Comparison of ENCODE assay signal across 11 cellular contexts in the genomic region with DNA sequence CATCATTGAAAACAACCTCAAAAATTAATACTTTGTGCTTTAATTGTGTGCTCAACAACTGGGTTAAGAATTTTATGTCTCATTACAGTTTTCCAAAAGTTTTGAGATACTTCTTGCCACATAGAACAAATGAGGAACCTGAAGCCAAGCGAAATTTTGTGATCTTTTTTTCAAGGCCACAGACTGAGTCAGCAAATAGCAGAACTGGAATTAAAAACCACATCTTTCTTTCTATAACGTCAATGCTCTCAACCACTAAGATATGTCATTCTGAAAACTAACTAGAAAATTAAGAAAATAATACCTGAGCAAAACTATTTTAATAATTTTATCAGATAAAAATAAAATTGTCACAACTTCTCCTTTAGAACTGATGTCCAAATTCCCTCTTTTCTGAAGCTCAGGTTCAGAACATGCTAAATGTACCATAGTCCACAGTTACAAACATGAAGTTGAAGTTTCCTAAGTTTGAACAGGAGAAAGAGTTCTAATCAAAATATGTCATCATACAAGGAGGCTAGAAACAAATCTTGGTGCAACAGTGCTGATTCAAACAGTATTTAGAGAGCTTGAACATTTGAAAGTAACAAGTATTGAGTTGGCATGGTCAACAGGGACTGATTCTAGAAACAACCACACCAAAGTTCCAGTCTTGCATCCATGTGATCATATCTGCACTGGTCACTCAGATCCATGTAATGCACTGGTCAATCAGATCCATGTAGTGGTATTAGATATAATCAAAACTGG. TPM values are rescaled to one million over a fixed set of nuclear protein-coding genes. Genes with fewer than 3 reads are reported as not detected.
A peak's percentile ranks its signal among the peaks of the same experiment; 100 is the strongest.
DNase-seq lines count a peak whose midpoint lies in the region; ATAC-seq and TF ChIP-seq lines count a peak whose summit lies in the region.
"Had no signal": no experiment of that assay in that cellular context is flagged by ENCODE, and none has a peak within 500 bp of the region (broad histone marks: within the 10 kb centered on the region; RNA-seq: fewer than 3 reads in every experiment).

No MANE protein-coding gene starts in this region.

- H3K4me1 ChIP-seq in upper lobe of right lung, result peaks cover 18% of the 10 kb centered on the region
- H3K4me1 ChIP-seq: HAP-1 had no signal

- H3K36me3 Mint-ChIP-seq in activated T-cell treated with anti-CD3 and anti-CD28 coated beads, Interleukin-2, amount 50 U/mL, for 24 hours (ENCODE audit: low read depth), result no peaks in the 10 kb centered on the region
- no peaks in the 10 kb centered on the region for H3K36me3 Mint-ChIP-seq in stimulated activated effector memory CD8-positive, alpha-beta T cell treated with anti-CD3 and anti-CD28 coated beads, Interleukin-12 subunit alpha, Interleukin-12 subunit beta, amount 100 ng/mL, for 72 hours

- no peak overlapping the region for H3K4me3 ChIP-seq in upper lobe of right lung
- H3K4me3 ChIP-seq: HAP-1 had no signal

- H3K4me1 Mint-ChIP-seq in activated T-cell treated with anti-CD3 and anti-CD28 coated beads, Interleukin-2, amount 50 U/mL, for 24 hours (ENCODE audit: low read depth), result peaks cover 6% of the 10 kb centered on the region
- H3K4me1 Mint-ChIP-seq in stimulated activated effector memory CD8-positive, alpha-beta T cell treated with anti-CD3 and anti-CD28 coated beads, Interleukin-12 subunit alpha, Interleukin-12 subunit beta, amount 100 ng/mL, for 72 hours, result no peaks in the 10 kb centered on the region

- H3K9me3 ChIP-seq in upper lobe of right lung, result no peaks in the 10 kb centered on the region
- H3K9me3 ChIP-seq: HAP-1 had no signal

- no peak for TF ChIP-seq CTCF in upper lobe of right lung (IDR thresholded peaks at IDR 0.05)

- H3K36me3 ChIP-seq in upper lobe of right lung, result peaks cover 46% of the 10 kb centered on the region
- H3K36me3 ChIP-seq: HAP-1 had no signal

- peak overlapping the region; percentile 31 for H3K27ac Mint-ChIP-seq in activated T-cell treated with anti-CD3 and anti-CD28 coated beads, Interleukin-2, amount 50 U/mL, for 24 hours
- H3K27ac Mint-ChIP-seq in stimulated activated effector memory CD8-positive, alpha-beta T cell treated with anti-CD3 and anti-CD28 coated beads, Interleukin-12 subunit alpha, Interleukin-12 subunit beta, amount 100 ng/mL, for 72 hours, result no peak overlapping the region

- no peaks in the 10 kb centered on the region for H3K27me3 ChIP-seq in upper lobe of right lung

- DNase-seq in activated T-cell treated with anti-CD3 and anti-CD28 coated beads, Interleukin-2, amount 50 U/mL, for 24 hours, result no peak
- DNase-seq in activated T-cell treated with anti-CD3 and anti-CD28 coated beads for 4 hours (no peak), RPMI8226 (peak; percentile 57), upper lobe of right lung (no peak)
- no peak for DNase-seq in stimulated activated effector memory CD8-positive, alpha-beta T cell treated with anti-CD3 and anti-CD28 coated beads, Interleukin-12 subunit alpha, Interleukin-12 subunit beta, amount 100 ng/mL, for 72 hours (ENCODE audit: low spot score in 2 of 2)
- DNase-seq: left colon, PC-3 had no signal

- no peak overlapping the region for H3K4me3 Mint-ChIP-seq in activated T-cell treated with anti-CD3 and anti-CD28 coated beads, Interleukin-2, amount 50 U/mL, for 24 hours
- H3K4me3 Mint-ChIP-seq in stimulated activated effector memory CD8-positive, alpha-beta T cell treated with anti-CD3 and anti-CD28 coated beads, Interleukin-12 subunit alpha, Interleukin-12 subunit beta, amount 100 ng/mL, for 72 hours, result no peak overlapping the region

- intact Hi-C loops in upper lobe of right lung (cut with DNase I), result no loop called here

- no peaks in the 10 kb centered on the region for H3K9me3 Mint-ChIP-seq in activated T-cell treated with anti-CD3 and anti-CD28 coated beads, Interleukin-2, amount 50 U/mL, for 24 hours
- peaks cover 4% of the 10 kb centered on the region for H3K9me3 Mint-ChIP-seq in stimulated activated effector memory CD8-positive, alpha-beta T cell treated with anti-CD3 and anti-CD28 coated beads, Interleukin-12 subunit alpha, Interleukin-12 subunit beta, amount 100 ng/mL, for 72 hours

- no peak overlapping the region for H3K27ac ChIP-seq in upper lobe of right lung

- H3K27me3 Mint-ChIP-seq in activated T-cell treated with anti-CD3 and anti-CD28 coated beads, Interleukin-2, amount 50 U/mL, for 24 hours, result no peaks in the 10 kb centered on the region

- ATAC-seq in HG03060 (IDR thresholded peaks at IDR 0.05; ENCODE audit: low read depth, unreplicated experiment) (peak; percentile 68), upper lobe of right lung (peak; percentile 14), HG03432 (IDR thresholded peaks at IDR 0.05; ENCODE audit: unreplicated experiment) (no peak), GM19467 (IDR thresholded peaks at IDR 0.05; ENCODE audit: unreplicated experiment) (no peak)
- no peak for ATAC-seq in stimulated activated effector memory CD8-positive, alpha-beta T cell treated with anti-CD3 and anti-CD28 coated beads, Interleukin-12 subunit alpha, Interleukin-12 subunit beta, amount 100 ng/mL, for 72 hours
- ATAC-seq: left colon, PC-3 had no signal

RNA-seq across cellular contexts. Expression of a gene that starts 27.6 kb away (rescaled TPM):
- total RNA-seq in upper lobe of right lung, result 168 TPM
- total RNA-seq: PC-3 had no signal

Comparison
In these comparisons a context has a peak if more than half of its experiments do, and no peak if none do; other contexts are left out.
1. ATAC-seq: peak in HG03060 (single experiment) and upper lobe of right lung (single experiment); none in stimulated activated effector memory CD8-positive, alpha-beta T cell treated with anti-CD3 and anti-CD28 coated beads, Interleukin-12 subunit alpha, Interleukin-12 subunit beta, amount 100 ng/mL, for 72 hours (single experiment), HG03432 (single experiment) and GM19467 (single experiment).